Comparison of ENCODE assay signal across 9 cellular contexts in genomic region chr5:62093981-62094380, GRCh38.
DNase-seq lines count a peak whose midpoint lies in the region; ATAC-seq and TF ChIP-seq lines count a peak whose summit lies in the region.
"Had no signal": no experiment of that assay in that cellular context is flagged by ENCODE, and none has a peak within 500 bp of the region (broad histone marks: within the 10 kb centered on the region; RNA-seq: fewer than 3 reads in every experiment).

No MANE protein-coding gene starts in this region.

- H3K9me3 Mint-ChIP-seq in CD14-positive monocyte (peaks cover 0 to 4% (median 2%) of the 10 kb centered on the region in 7 donors), IgD-negative memory B cell (peaks cover 0 to 4% (median 3%) of the 10 kb centered on the region in 3 donors), immature natural killer cell (peaks cover 0 to 3% (median 1%) of the 10 kb centered on the region in 6 donors)

- 0 to 1% methylated on average over 3 of the region's 3 CpGs for WGBS in aorta, 2 donors

- H3K4me3 ChIP-seq in aorta (ENCODE audit: low read length in 2 of 2) = no peak overlapping the region
- H3K4me3 ChIP-seq: cardiac muscle cell had no signal

- H3K27me3 Mint-ChIP-seq in CD14-positive monocyte (ENCODE audit: low read depth in 3 of 3) = peaks cover 0 to 2% (median 0%) of the 10 kb centered on the region in 3 donors
- H3K27me3 Mint-ChIP-seq in IgD-negative memory B cell = peaks cover 8% of the 10 kb centered on the region
- no peaks in the 10 kb centered on the region for H3K27me3 Mint-ChIP-seq in immature natural killer cell (ENCODE audit: low read depth in 3 of 3)

- H3K36me3 Mint-ChIP-seq in CD14-positive monocyte = no peaks in the 10 kb centered on the region
- H3K36me3 Mint-ChIP-seq in IgD-negative memory B cell = no peaks in the 10 kb centered on the region
- H3K36me3 Mint-ChIP-seq in immature natural killer cell = no peaks in the 10 kb centered on the region

- intact Hi-C loops in CD14-positive monocyte (cut with micrococcal nuclease) = no loop called here
- intact Hi-C loops in aorta (cut with DNase I) = no loop called here

- no peak overlapping the region for H3K27ac ChIP-seq in aorta (ENCODE audit: low read depth in 1 of 2, low read length in 2 of 2)
- H3K27ac ChIP-seq: cardiac muscle cell had no signal

- no peaks in the 10 kb centered on the region for H3K9me3 ChIP-seq in aorta (ENCODE audit: control insufficient read depth, low read length)

- H3K4me1 ChIP-seq in aorta (ENCODE audit: control insufficient read depth in 1 of 2, insufficient read depth in 2 of 2, low read length in 2 of 2) = no peaks in the 10 kb centered on the region

- H3K4me1 Mint-ChIP-seq in CD14-positive monocyte = peaks cover 5% of the 10 kb centered on the region
- H3K4me1 Mint-ChIP-seq in IgD-negative memory B cell = peaks cover 0 to 7% (median 0%) of the 10 kb centered on the region in 3 donors
- H3K4me1 Mint-ChIP-seq in immature natural killer cell = peaks cover 6 to 15% of the 10 kb centered on the region in 2 donors

- ATAC-seq in aorta (ENCODE audit: low FRiP score) = peak; percentile 52
- ATAC-seq in GM19023 (IDR thresholded peaks at IDR 0.05; ENCODE audit: unreplicated experiment) = no peak

- H3K27me3 ChIP-seq in aorta (ENCODE audit: control insufficient read depth in 1 of 2, insufficient read depth in 2 of 2, low read length in 1 of 2) = no peaks in the 10 kb centered on the region
- H3K27me3 ChIP-seq: cardiac muscle cell had no signal

- no peaks in the 10 kb centered on the region for H3K36me3 ChIP-seq in aorta (ENCODE audit: control insufficient read depth in 1 of 2, insufficient read depth in 2 of 2, low read length in 1 of 2)
- H3K36me3 ChIP-seq: cardiac muscle cell had no signal

- DNase-seq in CD14-positive monocyte (ENCODE audit: low spot score) = no peak
- peak; percentile 33 for DNase-seq in SW480 (ENCODE audit: low spot score)
- DNase-seq in immature natural killer cell = no peak
- DNase-seq in aorta = no peak
- no peak for DNase-seq in stimulated activated CD4-positive, alpha-beta T cell treated with anti-CD3 and anti-CD28 coated beads, Interleukin-4, amount 100 ng/mL, for 4 hours
- no peak for DNase-seq in SIG-M5 (lab: John Stamatoyannopoulos, UW)

- H3K27ac Mint-ChIP-seq in CD14-positive monocyte (peak overlapping the region in 1 of 7 donors; percentile 32), IgD-negative memory B cell (no peak overlapping the region), immature natural killer cell (no peak overlapping the region)

- H3K4me3 Mint-ChIP-seq in CD14-positive monocyte = peak overlapping the region; percentile 52 to 75
- H3K4me3 Mint-ChIP-seq in IgD-negative memory B cell = peak overlapping the region in 3 of 4 donors; percentile 3 to 63 (median 44)
- peak overlapping the region in 3 of 5 donors; percentile 36 to 50 (median 41) for H3K4me3 Mint-ChIP-seq in immature natural killer cell

- no peak for TF ChIP-seq CTCF in CD14-positive monocyte (IDR thresholded peaks at IDR 0.05)
